In genomic region chr9:87699835-87700234, GRCh38 we compare ENCODE assay signal across 19 cellular contexts. TPM values are rescaled to one million over a fixed set of nuclear protein-coding genes. Genes with fewer than 3 reads are reported as not detected.
DNase-seq lines count a peak whose midpoint lies in the region; TF ChIP-seq lines count a peak whose summit lies in the region.
"Had no signal": no experiment of that assay in that cellular context is flagged by ENCODE, and none has a peak within 500 bp of the region (broad histone marks: within the 10 kb centered on the region; RNA-seq: fewer than 3 reads in every experiment).

No MANE protein-coding gene starts in this region.

- TF ChIP-seq CTCF in MCF 10A (IDR thresholded peaks at IDR 0.05; ENCODE audit: unreplicated experiment) = no peak
- TF ChIP-seq CTCF in breast epithelium (IDR thresholded peaks at IDR 0.05) = no peak
- TF ChIP-seq CTCF in endodermal cell (conservative IDR thresholded peaks at IDR 0.05) = no peak

- no TSS peak for BruUV-seq in MCF 10A (replicated peaks; lab: Mats Ljungman, UMichigan)

- intact Hi-C loops in MCF 10A (cut with micrococcal nuclease) = no loop called here
- intact Hi-C loops in breast epithelium (cut with DNase I; ENCODE audit: low total_unique reads) = no loop called here
- intact Hi-C loops in activated T-helper 1 cell treated with anti-CD3 and anti-CD28 coated beads, Interleukin-12 subunit alpha, Interleukin-12 subunit beta, Interleukin-2, Interleukin-4 antibody, amounts not matched to agents 30 ng/mL and 10 ng/mL and 1 ng/mL, durations not matched to agents 14 hours and 24 hours and 36 hours (cut with micrococcal nuclease) = no loop called here

- DNase-seq in MCF 10A (ENCODE audit: unreplicated experiment) (peak; percentile 21), breast epithelium (ENCODE audit: low spot score in 2 of 2) (no peak), endodermal cell (peak; percentile 29), mesenteric fat pad (ENCODE audit: low spot score) (peak; percentile 51), OCI-M1 (lab: John Stamatoyannopoulos, UW) (no peak), NCI-H1436 treated with DMSO at 0.1 percent for 48 hours (lab: John Stamatoyannopoulos, UW) (no peak), CD1c-positive myeloid dendritic cell (ENCODE audit: extremely low spot score) (no peak)
- DNase-seq in activated T-helper 1 cell treated with anti-CD3 and anti-CD28 coated beads, Interleukin-12 subunit alpha, Interleukin-12 subunit beta, Interleukin-2, Interleukin-4 antibody, amounts not matched to agents 30 ng/mL and 10 ng/mL and 1 ng/mL, durations not matched to agents 14 hours and 24 hours and 36 hours (ENCODE audit: low spot score) = no peak
- DNase-seq: AML-193, DMS79 treated with DMSO at 0.1 percent for 48 hours, NCI-H1105 treated with DMSO at 0.1 percent for 48 hours, NCI-H187, NCI-H2227 treated with DMSO at 0.1 percent for 48 hours, NCI-H510A treated with DMSO at 0.1 percent for 48 hours, NCI-H82, SIG-M5 had no signal

- H3K36me3 ChIP-seq in breast epithelium (no peaks in the 10 kb centered on the region), endodermal cell (ENCODE audit: control insufficient read depth, insufficient read depth, low read length) (peaks cover 92% of the 10 kb centered on the region)

- H3K27me3 Mint-ChIP-seq in MCF 10A (ENCODE audit: insufficient read depth, unreplicated experiment) (no peaks in the 10 kb centered on the region), endodermal cell (ENCODE audit: insufficient read depth) (no peaks in the 10 kb centered on the region)
- peaks cover 23% of the 10 kb centered on the region for H3K27me3 Mint-ChIP-seq in activated T-helper 1 cell treated with anti-CD3 and anti-CD28 coated beads, Interleukin-12 subunit alpha, Interleukin-12 subunit beta, Interleukin-2, Interleukin-4 antibody, amounts not matched to agents 30 ng/mL and 10 ng/mL and 1 ng/mL, durations not matched to agents 14 hours and 24 hours and 36 hours (ENCODE audit: insufficient read depth)

- H3K9me3 Mint-ChIP-seq in MCF 10A (ENCODE audit: unreplicated experiment) = no peaks in the 10 kb centered on the region
- H3K9me3 Mint-ChIP-seq in endodermal cell = no peaks in the 10 kb centered on the region
- no peaks in the 10 kb centered on the region for H3K9me3 Mint-ChIP-seq in activated T-helper 1 cell treated with anti-CD3 and anti-CD28 coated beads, Interleukin-12 subunit alpha, Interleukin-12 subunit beta, Interleukin-2, Interleukin-4 antibody, amounts not matched to agents 30 ng/mL and 10 ng/mL and 1 ng/mL, durations not matched to agents 14 hours and 24 hours and 36 hours

- H3K9me3 ChIP-seq in breast epithelium = no peaks in the 10 kb centered on the region
- no peaks in the 10 kb centered on the region for H3K9me3 ChIP-seq in endodermal cell (ENCODE audit: control insufficient read depth, low read length)

- CTCF ChIA-PET in MCF 10A (lab: Yijun Ruan, JAX) = interaction anchor here (0.8 to 3.6 kb wide), 3 partner anchors 15 to 1230 kb away, joined by 3 to 18 read pairs (median 7); no protein-coding TSS in a partner anchor

- H3K9ac ChIP-seq in endodermal cell (ENCODE audit: extremely low read depth, low read length, poor library complexity, severe bottlenecking) = no peak overlapping the region

- 86 to 96% methylated on average over 3 to 4 of the region's 4 CpGs for WGBS in endodermal cell (ENCODE audit: insufficient coverage in 1 of 2, insufficient read length in 1 of 2), 2 experiments

- peaks cover 5% of the 10 kb centered on the region for H3K4me1 Mint-ChIP-seq in MCF 10A (ENCODE audit: insufficient read depth, unreplicated experiment)
- peaks cover 2% of the 10 kb centered on the region for H3K4me1 Mint-ChIP-seq in endodermal cell
- H3K4me1 Mint-ChIP-seq in activated T-helper 1 cell treated with anti-CD3 and anti-CD28 coated beads, Interleukin-12 subunit alpha, Interleukin-12 subunit beta, Interleukin-2, Interleukin-4 antibody, amounts not matched to agents 30 ng/mL and 10 ng/mL and 1 ng/mL, durations not matched to agents 14 hours and 24 hours and 36 hours (ENCODE audit: low read depth) = no peaks in the 10 kb centered on the region

- H3K27me3 ChIP-seq in breast epithelium (no peaks in the 10 kb centered on the region), endodermal cell (ENCODE audit: control insufficient read depth, insufficient read depth, low read length, poor library complexity, severe bottlenecking) (no peaks in the 10 kb centered on the region)

- no peak overlapping the region for H3K4me3 ChIP-seq in breast epithelium
- no peak overlapping the region for H3K4me3 ChIP-seq in endodermal cell (ENCODE audit: low read length)

- no peaks in the 10 kb centered on the region for H3K4me1 ChIP-seq in breast epithelium
- no peaks in the 10 kb centered on the region for H3K4me1 ChIP-seq in endodermal cell (ENCODE audit: control insufficient read depth, insufficient read depth, low read length)

- no peak for TF ChIP-seq POLR2A in breast epithelium (IDR thresholded peaks at IDR 0.05)

- H3K4me3 Mint-ChIP-seq in MCF 10A (ENCODE audit: unreplicated experiment) (no peak overlapping the region), endodermal cell (no peak overlapping the region)
- no peak overlapping the region for H3K4me3 Mint-ChIP-seq in activated T-helper 1 cell treated with anti-CD3 and anti-CD28 coated beads, Interleukin-12 subunit alpha, Interleukin-12 subunit beta, Interleukin-2, Interleukin-4 antibody, amounts not matched to agents 30 ng/mL and 10 ng/mL and 1 ng/mL, durations not matched to agents 14 hours and 24 hours and 36 hours

- no peak overlapping the region for H3K27ac ChIP-seq in breast epithelium
- no peak overlapping the region for H3K27ac ChIP-seq in endodermal cell (ENCODE audit: low read depth, low read length)
- H3K27ac ChIP-seq: 22Rv1, C4-2B, RWPE1 had no signal

- POLR2A ChIA-PET in MCF 10A (lab: Yijun Ruan, JAX) = interaction anchor here (0.5 to 1.5 kb wide), 2 partner anchors 12 to 356 kb away, joined by 3 read pairs; no protein-coding TSS in a partner anchor

- peak overlapping the region; percentile 3 for H3K27ac Mint-ChIP-seq in MCF 10A (ENCODE audit: low read depth, unreplicated experiment)
- no peak overlapping the region for H3K27ac Mint-ChIP-seq in endodermal cell
- no peak overlapping the region for H3K27ac Mint-ChIP-seq in activated T-helper 1 cell treated with anti-CD3 and anti-CD28 coated beads, Interleukin-12 subunit alpha, Interleukin-12 subunit beta, Interleukin-2, Interleukin-4 antibody, amounts not matched to agents 30 ng/mL and 10 ng/mL and 1 ng/mL, durations not matched to agents 14 hours and 24 hours and 36 hours

- H3K36me3 Mint-ChIP-seq in MCF 10A (ENCODE audit: insufficient read depth, unreplicated experiment) (peaks cover 31% of the 10 kb centered on the region), endodermal cell (ENCODE audit: low read depth) (peaks cover 87% of the 10 kb centered on the region)
- H3K36me3 Mint-ChIP-seq in activated T-helper 1 cell treated with anti-CD3 and anti-CD28 coated beads, Interleukin-12 subunit alpha, Interleukin-12 subunit beta, Interleukin-2, Interleukin-4 antibody, amounts not matched to agents 30 ng/mL and 10 ng/mL and 1 ng/mL, durations not matched to agents 14 hours and 24 hours and 36 hours (ENCODE audit: low read depth) = no peaks in the 10 kb centered on the region

RNA-seq across cellular contexts. Expression of gene CTSL, which starts 26.1 kb away (rescaled TPM):
- 84.2 and 141 TPM in 2 replicates for total RNA-seq in MCF 10A (2022)
- total RNA-seq in breast epithelium = 100 to 1,000 TPM in 2 of 3 donors, 10 to 100 TPM in 1; 89.0 to 147 (median 134) TPM
- 100 to 1,000 TPM in 1 of 2 donors, 10 to 100 TPM in 1; 81.2 to 131 TPM for total RNA-seq in endodermal cell
- 49.7 TPM for polyA plus RNA-seq in endodermal cell (2013, experiment 1 of 2)
- 47.5 TPM for polyA plus RNA-seq in endodermal cell (2013, experiment 2 of 2)
- 729 TPM for total RNA-seq in mesenteric fat pad
- total RNA-seq in activated T-helper 1 cell treated with anti-CD3 and anti-CD28 coated beads, Interleukin-12 subunit alpha, Interleukin-12 subunit beta, Interleukin-2, Interleukin-4 antibody, amounts not matched to agents 30 ng/mL and 10 ng/mL and 1 ng/mL, durations not matched to agents 14 hours and 24 hours and 36 hours = 1.5 and 2.5 TPM in 2 replicates

Comparison
In these comparisons a context has a peak if more than half of its experiments do, and no peak if none do; other contexts are left out.
1. DNase-seq: peak in MCF 10A (single experiment), endodermal cell (single experiment) and mesenteric fat pad (single experiment); none in breast epithelium (0 of 2), OCI-M1 (single experiment), NCI-H1436 treated with DMSO at 0.1 percent for 48 hours (single experiment), activated T-helper 1 cell treated with anti-CD3 and anti-CD28 coated beads, Interleukin-12 subunit alpha, Interleukin-12 subunit beta, Interleukin-2, Interleukin-4 antibody, amounts not matched to agents 30 ng/mL and 10 ng/mL and 1 ng/mL, durations not matched to agents 14 hours and 24 hours and 36 hours (single experiment) and CD1c-positive myeloid dendritic cell (single experiment).
2. RNA of gene CTSL, which starts 26.1 kb away (total RNA-seq): 729 TPM in mesenteric fat pad (single experiment), 89.0 to 147 TPM in breast epithelium, 81.2 to 131 TPM in endodermal cell and 84.2 to 141 TPM in MCF 10A; 1.5 to 2.5 TPM in activated T-helper 1 cell treated with anti-CD3 and anti-CD28 coated beads, Interleukin-12 subunit alpha, Interleukin-12 subunit beta, Interleukin-2, Interleukin-4 antibody, amounts not matched to agents 30 ng/mL and 10 ng/mL and 1 ng/mL, durations not matched to agents 14 hours and 24 hours and 36 hours; every median in the first group is over 10 times any median in the second.